15 cellular contexts compared by ENCODE assay signal in the genomic region with DNA sequence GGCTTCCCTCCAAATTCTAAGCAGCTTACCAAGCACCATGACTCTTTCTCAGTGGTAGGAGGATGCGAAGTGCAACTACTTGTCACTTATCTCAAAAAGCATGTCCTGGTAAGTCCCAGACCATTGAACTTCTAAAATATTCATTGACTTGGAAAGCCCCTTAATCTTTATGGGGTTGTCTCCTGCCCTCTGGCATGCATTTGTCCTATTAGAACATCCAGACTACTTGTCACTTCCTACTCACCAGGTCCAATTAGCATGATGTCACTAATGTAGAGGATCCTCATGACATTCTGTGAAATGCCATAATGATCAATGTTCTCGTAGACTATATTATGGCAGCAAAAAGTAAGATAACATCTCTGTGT.
DNase-seq lines count a peak whose midpoint lies in the region; ATAC-seq, FAIRE-seq and TF ChIP-seq lines count a peak whose summit lies in the region.
"Had no signal": no experiment of that assay in that cellular context is flagged by ENCODE, and none has a peak within 500 bp of the region (broad histone marks: within the 10 kb centered on the region; RNA-seq: fewer than 3 reads in every experiment).

No MANE protein-coding gene starts in this region.

- TF ChIP-seq CTCF in foreskin keratinocyte (conservative IDR thresholded peaks at IDR 0.05), result no peak

- ATAC-seq in GM19035 (IDR thresholded peaks at IDR 0.05; ENCODE audit: unreplicated experiment), result peak; percentile 34
- ATAC-seq in HG02642 (IDR thresholded peaks at IDR 0.05; ENCODE audit: poor library complexity, unreplicated experiment), result peak; percentile 51
- peak; percentile 50 for ATAC-seq in HG03378 (IDR thresholded peaks at IDR 0.05; ENCODE audit: unreplicated experiment)
- no peak for ATAC-seq in foreskin keratinocyte
- ATAC-seq: activated CD8-positive, alpha-beta memory T cell treated with anti-CD3 and anti-CD28 coated beads, Interleukin-2, amount 10 ng/mL, durations not matched to agents 7 days and 5 days; left lobe of liver; pancreas had no signal

- H3K27me3 ChIP-seq in foreskin keratinocyte, result no peaks in the 10 kb centered on the region
- H3K27me3 ChIP-seq: pancreas had no signal

- no peak overlapping the region for H3K27ac ChIP-seq in foreskin keratinocyte
- H3K27ac ChIP-seq: pancreas had no signal

- no peak for FAIRE-seq in GM12891 (lab: Jason Lieb, UNC)
- FAIRE-seq: pancreas had no signal

- peaks cover 3% of the 10 kb centered on the region for H3K4me1 ChIP-seq in foreskin keratinocyte
- H3K4me1 ChIP-seq: pancreas had no signal

- DNase-seq in GM12891 (ENCODE audit: insufficient read length, low spot score) (no peak), iPS-NIHi11 (ENCODE audit: low spot score) (no peak), foreskin keratinocyte (no peak), MV-4-11 (lab: John Stamatoyannopoulos, UW) (no peak), GM19238 (ENCODE audit: insufficient read length, low spot score) (no peak)
- DNase-seq: activated CD8-positive, alpha-beta memory T cell treated with anti-CD3 and anti-CD28 coated beads, Interleukin-2, amount 10 ng/mL, durations not matched to agents 7 days and 5 days; activated naive CD4-positive, alpha-beta T cell treated with anti-CD3 and anti-CD28 coated beads, Interleukin-2, amount 50 U/mL, for 16 hours; NCI-H2227 treated with DMSO at 0.1 percent for 48 hours; OCI-M1; pancreas; substantia nigra had no signal

- no peak for TF ChIP-seq POLR2A in GM12891 (IDR thresholded peaks at IDR 0.05; ENCODE audit: low read depth, low read length)

TF ChIP-seq in GM12891, 5 proteins besides CTCF, POLR2A, EP300 and RAD21:
- TF ChIP-seq POU2F2 (IDR thresholded peaks at IDR 0.05; ENCODE audit: low read depth, low read length) (0 out of 2 replicates have a peak, but pooled peaks have one; percentile 29), TAF1 (IDR thresholded peaks at IDR 0.05; ENCODE audit: low read depth, low read length) (no peak)
